ENCODE assay signal across 1 cellular context in the genomic region with DNA sequence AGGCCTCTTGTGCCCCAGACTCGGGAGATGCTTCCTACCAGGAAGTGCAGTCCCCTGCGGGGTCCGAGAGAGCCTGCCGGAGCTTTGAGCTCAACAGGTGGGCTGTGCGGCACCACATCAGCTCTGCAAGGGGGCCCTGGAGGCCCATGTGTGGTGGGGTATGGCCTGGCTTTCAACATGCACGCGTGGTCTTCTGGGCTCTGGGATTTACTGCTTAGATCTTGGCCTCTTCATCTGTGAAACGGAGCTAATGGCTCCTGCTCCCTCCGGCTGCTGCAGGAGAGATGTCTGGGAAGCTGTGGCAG.
TF ChIP-seq lines count a peak whose summit lies in the region.

No MANE protein-coding gene starts in this region.

TF ChIP-seq in WTC11, 78 proteins besides CTCF, POLR2A, EP300 and RAD21 (continued from another document):
- TF ChIP-seq, protein P1, sequence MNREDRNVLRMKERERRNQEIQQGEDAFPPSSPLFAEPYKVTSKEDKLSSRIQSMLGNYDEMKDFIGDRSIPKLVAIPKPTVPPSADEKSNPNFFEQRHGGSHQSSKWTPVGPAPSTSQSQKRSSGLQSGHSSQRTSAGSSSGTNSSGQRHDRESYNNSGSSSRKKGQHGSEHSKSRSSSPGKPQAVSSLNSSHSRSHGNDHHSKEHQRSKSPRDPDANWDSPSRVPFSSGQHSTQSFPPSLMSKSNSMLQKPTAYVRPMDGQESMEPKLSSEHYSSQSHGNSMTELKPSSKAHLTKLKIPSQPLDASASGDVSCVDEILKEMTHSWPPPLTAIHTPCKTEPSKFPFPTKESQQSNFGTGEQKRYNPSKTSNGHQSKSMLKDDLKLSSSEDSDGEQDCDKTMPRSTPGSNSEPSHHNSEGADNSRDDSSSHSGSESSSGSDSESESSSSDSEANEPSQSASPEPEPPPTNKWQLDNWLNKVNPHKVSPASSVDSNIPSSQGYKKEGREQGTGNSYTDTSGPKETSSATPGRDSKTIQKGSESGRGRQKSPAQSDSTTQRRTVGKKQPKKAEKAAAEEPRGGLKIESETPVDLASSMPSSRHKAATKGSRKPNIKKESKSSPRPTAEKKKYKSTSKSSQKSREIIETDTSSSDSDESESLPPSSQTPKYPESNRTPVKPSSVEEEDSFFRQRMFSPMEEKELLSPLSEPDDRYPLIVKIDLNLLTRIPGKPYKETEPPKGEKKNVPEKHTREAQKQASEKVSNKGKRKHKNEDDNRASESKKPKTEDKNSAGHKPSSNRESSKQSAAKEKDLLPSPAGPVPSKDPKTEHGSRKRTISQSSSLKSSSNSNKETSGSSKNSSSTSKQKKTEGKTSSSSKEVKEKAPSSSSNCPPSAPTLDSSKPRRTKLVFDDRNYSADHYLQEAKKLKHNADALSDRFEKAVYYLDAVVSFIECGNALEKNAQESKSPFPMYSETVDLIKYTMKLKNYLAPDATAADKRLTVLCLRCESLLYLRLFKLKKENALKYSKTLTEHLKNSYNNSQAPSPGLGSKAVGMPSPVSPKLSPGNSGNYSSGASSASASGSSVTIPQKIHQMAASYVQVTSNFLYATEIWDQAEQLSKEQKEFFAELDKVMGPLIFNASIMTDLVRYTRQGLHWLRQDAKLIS (CRISPR knock-in tag; IDR thresholded peaks at IDR 0.05; ENCODE audit: borderline replicate concordance), result no peak
- TF ChIP-seq GABPB1 (CRISPR knock-in tag; IDR thresholded peaks at IDR 0.05), result no peak
- TF ChIP-seq, protein P2, sequence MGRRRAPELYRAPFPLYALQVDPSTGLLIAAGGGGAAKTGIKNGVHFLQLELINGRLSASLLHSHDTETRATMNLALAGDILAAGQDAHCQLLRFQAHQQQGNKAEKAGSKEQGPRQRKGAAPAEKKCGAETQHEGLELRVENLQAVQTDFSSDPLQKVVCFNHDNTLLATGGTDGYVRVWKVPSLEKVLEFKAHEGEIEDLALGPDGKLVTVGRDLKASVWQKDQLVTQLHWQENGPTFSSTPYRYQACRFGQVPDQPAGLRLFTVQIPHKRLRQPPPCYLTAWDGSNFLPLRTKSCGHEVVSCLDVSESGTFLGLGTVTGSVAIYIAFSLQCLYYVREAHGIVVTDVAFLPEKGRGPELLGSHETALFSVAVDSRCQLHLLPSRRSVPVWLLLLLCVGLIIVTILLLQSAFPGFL (CRISPR knock-in tag; IDR thresholded peaks at IDR 0.05; ENCODE audit: borderline replicate concordance), result no peak
- TF ChIP-seq, protein P3, sequence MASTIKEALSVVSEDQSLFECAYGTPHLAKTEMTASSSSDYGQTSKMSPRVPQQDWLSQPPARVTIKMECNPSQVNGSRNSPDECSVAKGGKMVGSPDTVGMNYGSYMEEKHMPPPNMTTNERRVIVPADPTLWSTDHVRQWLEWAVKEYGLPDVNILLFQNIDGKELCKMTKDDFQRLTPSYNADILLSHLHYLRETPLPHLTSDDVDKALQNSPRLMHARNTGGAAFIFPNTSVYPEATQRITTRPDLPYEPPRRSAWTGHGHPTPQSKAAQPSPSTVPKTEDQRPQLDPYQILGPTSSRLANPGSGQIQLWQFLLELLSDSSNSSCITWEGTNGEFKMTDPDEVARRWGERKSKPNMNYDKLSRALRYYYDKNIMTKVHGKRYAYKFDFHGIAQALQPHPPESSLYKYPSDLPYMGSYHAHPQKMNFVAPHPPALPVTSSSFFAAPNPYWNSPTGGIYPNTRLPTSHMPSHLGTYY (CRISPR knock-in tag; IDR thresholded peaks at IDR 0.05), result no peak
- TF ChIP-seq, protein P4, sequence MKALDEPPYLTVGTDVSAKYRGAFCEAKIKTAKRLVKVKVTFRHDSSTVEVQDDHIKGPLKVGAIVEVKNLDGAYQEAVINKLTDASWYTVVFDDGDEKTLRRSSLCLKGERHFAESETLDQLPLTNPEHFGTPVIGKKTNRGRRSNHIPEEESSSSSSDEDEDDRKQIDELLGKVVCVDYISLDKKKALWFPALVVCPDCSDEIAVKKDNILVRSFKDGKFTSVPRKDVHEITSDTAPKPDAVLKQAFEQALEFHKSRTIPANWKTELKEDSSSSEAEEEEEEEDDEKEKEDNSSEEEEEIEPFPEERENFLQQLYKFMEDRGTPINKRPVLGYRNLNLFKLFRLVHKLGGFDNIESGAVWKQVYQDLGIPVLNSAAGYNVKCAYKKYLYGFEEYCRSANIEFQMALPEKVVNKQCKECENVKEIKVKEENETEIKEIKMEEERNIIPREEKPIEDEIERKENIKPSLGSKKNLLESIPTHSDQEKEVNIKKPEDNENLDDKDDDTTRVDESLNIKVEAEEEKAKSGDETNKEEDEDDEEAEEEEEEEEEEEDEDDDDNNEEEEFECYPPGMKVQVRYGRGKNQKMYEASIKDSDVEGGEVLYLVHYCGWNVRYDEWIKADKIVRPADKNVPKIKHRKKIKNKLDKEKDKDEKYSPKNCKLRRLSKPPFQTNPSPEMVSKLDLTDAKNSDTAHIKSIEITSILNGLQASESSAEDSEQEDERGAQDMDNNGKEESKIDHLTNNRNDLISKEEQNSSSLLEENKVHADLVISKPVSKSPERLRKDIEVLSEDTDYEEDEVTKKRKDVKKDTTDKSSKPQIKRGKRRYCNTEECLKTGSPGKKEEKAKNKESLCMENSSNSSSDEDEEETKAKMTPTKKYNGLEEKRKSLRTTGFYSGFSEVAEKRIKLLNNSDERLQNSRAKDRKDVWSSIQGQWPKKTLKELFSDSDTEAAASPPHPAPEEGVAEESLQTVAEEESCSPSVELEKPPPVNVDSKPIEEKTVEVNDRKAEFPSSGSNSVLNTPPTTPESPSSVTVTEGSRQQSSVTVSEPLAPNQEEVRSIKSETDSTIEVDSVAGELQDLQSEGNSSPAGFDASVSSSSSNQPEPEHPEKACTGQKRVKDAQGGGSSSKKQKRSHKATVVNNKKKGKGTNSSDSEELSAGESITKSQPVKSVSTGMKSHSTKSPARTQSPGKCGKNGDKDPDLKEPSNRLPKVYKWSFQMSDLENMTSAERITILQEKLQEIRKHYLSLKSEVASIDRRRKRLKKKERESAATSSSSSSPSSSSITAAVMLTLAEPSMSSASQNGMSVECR (CRISPR knock-in tag; IDR thresholded peaks at IDR 0.05; ENCODE audit: borderline replicate concordance), result no peak
- TF ChIP-seq, protein P5, sequence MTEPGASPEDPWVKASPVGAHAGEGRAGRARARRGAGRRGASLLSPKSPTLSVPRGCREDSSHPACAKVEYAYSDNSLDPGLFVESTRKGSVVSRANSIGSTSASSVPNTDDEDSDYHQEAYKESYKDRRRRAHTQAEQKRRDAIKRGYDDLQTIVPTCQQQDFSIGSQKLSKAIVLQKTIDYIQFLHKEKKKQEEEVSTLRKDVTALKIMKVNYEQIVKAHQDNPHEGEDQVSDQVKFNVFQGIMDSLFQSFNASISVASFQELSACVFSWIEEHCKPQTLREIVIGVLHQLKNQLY (CRISPR knock-in tag; IDR thresholded peaks at IDR 0.05), result no peak
- TF ChIP-seq ZNF671 (CRISPR knock-in tag; IDR thresholded peaks at IDR 0.05), result no peak
- TF ChIP-seq, protein P6, sequence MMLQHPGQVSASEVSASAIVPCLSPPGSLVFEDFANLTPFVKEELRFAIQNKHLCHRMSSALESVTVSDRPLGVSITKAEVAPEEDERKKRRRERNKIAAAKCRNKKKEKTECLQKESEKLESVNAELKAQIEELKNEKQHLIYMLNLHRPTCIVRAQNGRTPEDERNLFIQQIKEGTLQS (CRISPR knock-in tag; conservative IDR thresholded peaks at IDR 0.05), result no peak
- TF ChIP-seq, protein P7, sequence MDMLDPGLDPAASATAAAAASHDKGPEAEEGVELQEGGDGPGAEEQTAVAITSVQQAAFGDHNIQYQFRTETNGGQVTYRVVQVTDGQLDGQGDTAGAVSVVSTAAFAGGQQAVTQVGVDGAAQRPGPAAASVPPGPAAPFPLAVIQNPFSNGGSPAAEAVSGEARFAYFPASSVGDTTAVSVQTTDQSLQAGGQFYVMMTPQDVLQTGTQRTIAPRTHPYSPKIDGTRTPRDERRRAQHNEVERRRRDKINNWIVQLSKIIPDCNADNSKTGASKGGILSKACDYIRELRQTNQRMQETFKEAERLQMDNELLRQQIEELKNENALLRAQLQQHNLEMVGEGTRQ (CRISPR knock-in tag; IDR thresholded peaks at IDR 0.05), result no peak
- TF ChIP-seq ELF4 (CRISPR knock-in tag; IDR thresholded peaks at IDR 0.05; ENCODE audit: low read depth), result no peak
- no peak for TF ChIP-seq EMX1 (CRISPR knock-in tag; IDR thresholded peaks at IDR 0.05)
- TF ChIP-seq GRHL2 (CRISPR knock-in tag; IDR thresholded peaks at IDR 0.05; ENCODE audit: insufficient replicate concordance, severe bottlenecking), result no peak
- TF ChIP-seq ZNF263 (CRISPR knock-in tag; IDR thresholded peaks at IDR 0.05; ENCODE audit: low read depth), result no peak
- TF ChIP-seq TCF7 (CRISPR knock-in tag; IDR thresholded peaks at IDR 0.05; ENCODE audit: low read depth), result no peak
- TF ChIP-seq, protein P8, sequence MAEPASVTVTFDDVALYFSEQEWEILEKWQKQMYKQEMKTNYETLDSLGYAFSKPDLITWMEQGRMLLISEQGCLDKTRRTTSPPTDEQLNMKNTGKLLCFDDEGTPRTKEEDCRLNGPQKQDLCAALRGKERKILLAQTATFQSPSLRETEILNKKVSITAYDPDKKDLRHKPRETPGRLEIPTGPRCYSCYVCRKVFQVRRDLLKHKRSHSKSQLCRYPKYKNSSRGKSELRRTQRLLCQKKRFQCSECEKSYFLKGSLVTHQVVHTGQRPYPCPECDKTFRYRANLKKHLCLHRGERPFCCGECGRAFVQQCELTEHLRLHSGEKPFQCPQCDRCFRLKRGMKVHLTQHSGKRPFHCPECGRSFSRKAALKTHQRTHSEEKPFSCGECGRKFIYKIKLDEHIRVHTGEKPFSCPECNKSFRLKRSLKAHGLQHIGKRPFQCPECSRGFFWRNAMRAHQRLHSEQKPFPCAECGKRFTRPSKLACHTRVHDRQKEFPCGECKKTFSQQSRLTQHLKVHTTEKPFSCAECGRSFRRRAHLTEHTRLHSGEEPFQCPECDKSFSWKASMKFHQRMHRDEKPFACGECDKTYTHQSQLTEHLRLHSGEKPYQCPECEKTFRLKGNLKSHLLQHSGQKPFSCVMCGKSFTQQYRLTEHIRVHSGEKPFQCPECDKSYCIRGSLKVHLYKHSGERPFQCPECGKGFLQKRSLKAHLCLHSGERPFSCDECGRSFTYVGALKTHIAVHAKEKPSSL (CRISPR knock-in tag; conservative IDR thresholded peaks at IDR 0.05), result no peak
- TF ChIP-seq, protein P9, sequence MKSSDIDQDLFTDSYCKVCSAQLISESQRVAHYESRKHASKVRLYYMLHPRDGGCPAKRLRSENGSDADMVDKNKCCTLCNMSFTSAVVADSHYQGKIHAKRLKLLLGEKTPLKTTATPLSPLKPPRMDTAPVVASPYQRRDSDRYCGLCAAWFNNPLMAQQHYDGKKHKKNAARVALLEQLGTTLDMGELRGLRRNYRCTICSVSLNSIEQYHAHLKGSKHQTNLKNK (CRISPR knock-in tag; IDR thresholded peaks at IDR 0.05), result no peak
- no peak for TF ChIP-seq KAT7 (CRISPR knock-in tag; IDR thresholded peaks at IDR 0.05; ENCODE audit: borderline replicate concordance)
